Comparison of ENCODE assay signal across 1 cellular context in the genomic region with DNA sequence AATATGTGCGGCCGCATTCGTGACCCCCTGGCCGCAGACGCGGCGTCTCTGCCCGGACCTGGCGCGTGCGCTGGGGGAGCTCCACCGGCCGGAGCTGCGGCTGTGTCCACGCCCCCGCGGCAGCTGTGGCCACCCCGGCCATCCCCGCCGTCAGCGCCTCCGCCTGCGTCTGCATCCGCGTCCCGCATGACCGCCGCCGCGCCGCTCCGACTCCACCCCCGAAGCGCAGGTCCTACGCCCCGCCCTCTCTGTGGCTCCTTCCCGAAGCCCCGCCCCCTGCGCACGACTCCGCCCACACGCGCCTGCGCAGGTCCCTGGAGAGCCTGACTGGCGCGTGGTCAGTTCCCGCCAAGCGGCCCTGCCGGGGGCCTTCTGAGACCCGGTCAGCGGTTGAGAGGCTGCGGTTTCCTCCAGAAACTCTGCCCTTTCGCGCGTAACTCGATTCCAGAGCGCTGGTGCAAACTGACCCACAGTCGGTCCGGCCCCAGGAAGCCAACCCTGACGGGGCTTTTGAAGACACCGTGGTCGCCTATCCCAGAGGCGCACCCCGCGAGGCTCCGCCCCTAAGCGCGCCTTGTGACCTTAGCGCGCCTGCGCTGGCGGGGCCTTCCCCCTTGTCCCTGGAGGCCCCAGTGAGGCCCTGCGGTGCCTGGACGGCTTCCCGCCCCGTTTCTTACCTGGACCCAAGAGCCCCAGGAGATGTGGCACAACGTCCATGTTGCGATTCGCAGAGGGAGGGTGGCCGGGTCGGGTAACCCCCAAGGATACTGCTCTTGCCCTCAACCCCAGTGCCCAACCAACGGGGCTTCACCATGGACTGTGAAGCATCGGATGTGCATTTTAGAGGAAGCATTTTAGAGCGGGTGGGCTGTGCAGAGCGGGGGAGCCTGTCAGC.
TF ChIP-seq lines count a peak whose summit lies in the region.

A gene with protein sequence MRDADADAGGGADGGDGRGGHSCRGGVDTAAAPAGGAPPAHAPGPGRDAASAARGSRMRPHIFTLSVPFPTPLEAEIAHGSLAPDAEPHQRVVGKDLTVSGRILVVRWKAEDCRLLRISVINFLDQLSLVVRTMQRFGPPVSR (minus strand): TSS at position 554 of the 895 bp plus-strand sequence. CDS start 366 bp downstream, at position 188.

TF ChIP-seq in HepG2, 621 proteins besides CTCF, POLR2A, EP300 and RAD21 (continued from another document and continues in another):
- TF ChIP-seq ZNF776 (CRISPR knock-in tag; IDR thresholded peaks at IDR 0.05), result no peak
- TF ChIP-seq RARG (CRISPR knock-in tag; IDR thresholded peaks at IDR 0.05; ENCODE audit: low read depth), result no peak
- TF ChIP-seq DPF2 (CRISPR knock-in tag; IDR thresholded peaks at IDR 0.05; ENCODE audit: borderline replicate concordance, low read depth), result no peak
- no peak for TF ChIP-seq ZNF557 (CRISPR knock-in tag; IDR thresholded peaks at IDR 0.05)
- TF ChIP-seq, protein P1, sequence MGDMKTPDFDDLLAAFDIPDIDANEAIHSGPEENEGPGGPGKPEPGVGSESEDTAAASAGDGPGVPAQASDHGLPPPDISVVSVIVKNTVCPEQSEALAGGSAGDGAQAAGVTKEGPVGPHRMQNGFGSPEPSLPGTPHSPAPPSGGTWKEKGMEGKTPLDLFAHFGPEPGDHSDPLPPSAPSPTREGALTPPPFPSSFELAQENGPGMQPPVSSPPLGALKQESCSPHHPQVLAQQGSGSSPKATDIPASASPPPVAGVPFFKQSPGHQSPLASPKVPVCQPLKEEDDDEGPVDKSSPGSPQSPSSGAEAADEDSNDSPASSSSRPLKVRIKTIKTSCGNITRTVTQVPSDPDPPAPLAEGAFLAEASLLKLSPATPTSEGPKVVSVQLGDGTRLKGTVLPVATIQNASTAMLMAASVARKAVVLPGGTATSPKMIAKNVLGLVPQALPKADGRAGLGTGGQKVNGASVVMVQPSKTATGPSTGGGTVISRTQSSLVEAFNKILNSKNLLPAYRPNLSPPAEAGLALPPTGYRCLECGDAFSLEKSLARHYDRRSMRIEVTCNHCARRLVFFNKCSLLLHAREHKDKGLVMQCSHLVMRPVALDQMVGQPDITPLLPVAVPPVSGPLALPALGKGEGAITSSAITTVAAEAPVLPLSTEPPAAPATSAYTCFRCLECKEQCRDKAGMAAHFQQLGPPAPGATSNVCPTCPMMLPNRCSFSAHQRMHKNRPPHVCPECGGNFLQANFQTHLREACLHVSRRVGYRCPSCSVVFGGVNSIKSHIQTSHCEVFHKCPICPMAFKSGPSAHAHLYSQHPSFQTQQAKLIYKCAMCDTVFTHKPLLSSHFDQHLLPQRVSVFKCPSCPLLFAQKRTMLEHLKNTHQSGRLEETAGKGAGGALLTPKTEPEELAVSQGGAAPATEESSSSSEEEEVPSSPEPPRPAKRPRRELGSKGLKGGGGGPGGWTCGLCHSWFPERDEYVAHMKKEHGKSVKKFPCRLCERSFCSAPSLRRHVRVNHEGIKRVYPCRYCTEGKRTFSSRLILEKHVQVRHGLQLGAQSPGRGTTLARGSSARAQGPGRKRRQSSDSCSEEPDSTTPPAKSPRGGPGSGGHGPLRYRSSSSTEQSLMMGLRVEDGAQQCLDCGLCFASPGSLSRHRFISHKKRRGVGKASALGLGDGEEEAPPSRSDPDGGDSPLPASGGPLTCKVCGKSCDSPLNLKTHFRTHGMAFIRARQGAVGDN (CRISPR knock-in tag; IDR thresholded peaks at IDR 0.05), result peak; percentile 97
- TF ChIP-seq RNF2 (conservative IDR thresholded peaks at IDR 0.05; ENCODE audit: low read depth), result 0 out of 2 replicates have a peak, but pooled peaks have one; percentile 71
- TF ChIP-seq, protein P2, sequence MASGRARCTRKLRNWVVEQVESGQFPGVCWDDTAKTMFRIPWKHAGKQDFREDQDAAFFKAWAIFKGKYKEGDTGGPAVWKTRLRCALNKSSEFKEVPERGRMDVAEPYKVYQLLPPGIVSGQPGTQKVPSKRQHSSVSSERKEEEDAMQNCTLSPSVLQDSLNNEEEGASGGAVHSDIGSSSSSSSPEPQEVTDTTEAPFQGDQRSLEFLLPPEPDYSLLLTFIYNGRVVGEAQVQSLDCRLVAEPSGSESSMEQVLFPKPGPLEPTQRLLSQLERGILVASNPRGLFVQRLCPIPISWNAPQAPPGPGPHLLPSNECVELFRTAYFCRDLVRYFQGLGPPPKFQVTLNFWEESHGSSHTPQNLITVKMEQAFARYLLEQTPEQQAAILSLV (CRISPR knock-in tag; IDR thresholded peaks at IDR 0.05; ENCODE audit: borderline replicate concordance), result peak; percentile 60; the same call in 1 of the 2 replicates
- TF ChIP-seq MLLT10 (CRISPR knock-in tag; IDR thresholded peaks at IDR 0.05), result no peak
- 0 out of 2 replicates have a peak, but pooled peaks have one; percentile 45 for TF ChIP-seq ZNF510 (CRISPR knock-in tag; IDR thresholded peaks at IDR 0.05; ENCODE audit: low read depth)
- no peak for TF ChIP-seq ZNF777 (CRISPR knock-in tag; IDR thresholded peaks at IDR 0.05)
- TF ChIP-seq AGO2 (optimal IDR thresholded peaks at IDR 0.05; ENCODE audit: low read depth, low read length), result peak; percentile 60
- TF ChIP-seq GZF1 (CRISPR knock-in tag; IDR thresholded peaks at IDR 0.05), result no peak
- TF ChIP-seq FOXM1 (CRISPR knock-in tag; IDR thresholded peaks at IDR 0.05), result no peak
- no peak for TF ChIP-seq ZNF83 (CRISPR knock-in tag; IDR thresholded peaks at IDR 0.05; ENCODE audit: borderline replicate concordance)
- TF ChIP-seq KAT8 (CRISPR knock-in tag; IDR thresholded peaks at IDR 0.05), result 0 out of 2 replicates have a peak, but pooled peaks have one; percentile 22
- TF ChIP-seq, protein P3, sequence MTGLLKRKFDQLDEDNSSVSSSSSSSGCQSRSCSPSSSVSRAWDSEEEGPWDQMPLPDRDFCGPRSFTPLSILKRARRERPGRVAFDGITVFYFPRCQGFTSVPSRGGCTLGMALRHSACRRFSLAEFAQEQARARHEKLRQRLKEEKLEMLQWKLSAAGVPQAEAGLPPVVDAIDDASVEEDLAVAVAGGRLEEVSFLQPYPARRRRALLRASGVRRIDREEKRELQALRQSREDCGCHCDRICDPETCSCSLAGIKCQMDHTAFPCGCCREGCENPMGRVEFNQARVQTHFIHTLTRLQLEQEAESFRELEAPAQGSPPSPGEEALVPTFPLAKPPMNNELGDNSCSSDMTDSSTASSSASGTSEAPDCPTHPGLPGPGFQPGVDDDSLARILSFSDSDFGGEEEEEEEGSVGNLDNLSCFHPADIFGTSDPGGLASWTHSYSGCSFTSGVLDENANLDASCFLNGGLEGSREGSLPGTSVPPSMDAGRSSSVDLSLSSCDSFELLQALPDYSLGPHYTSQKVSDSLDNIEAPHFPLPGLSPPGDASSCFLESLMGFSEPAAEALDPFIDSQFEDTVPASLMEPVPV (CRISPR knock-in tag; IDR thresholded peaks at IDR 0.05), result no peak
- TF ChIP-seq, protein P4, sequence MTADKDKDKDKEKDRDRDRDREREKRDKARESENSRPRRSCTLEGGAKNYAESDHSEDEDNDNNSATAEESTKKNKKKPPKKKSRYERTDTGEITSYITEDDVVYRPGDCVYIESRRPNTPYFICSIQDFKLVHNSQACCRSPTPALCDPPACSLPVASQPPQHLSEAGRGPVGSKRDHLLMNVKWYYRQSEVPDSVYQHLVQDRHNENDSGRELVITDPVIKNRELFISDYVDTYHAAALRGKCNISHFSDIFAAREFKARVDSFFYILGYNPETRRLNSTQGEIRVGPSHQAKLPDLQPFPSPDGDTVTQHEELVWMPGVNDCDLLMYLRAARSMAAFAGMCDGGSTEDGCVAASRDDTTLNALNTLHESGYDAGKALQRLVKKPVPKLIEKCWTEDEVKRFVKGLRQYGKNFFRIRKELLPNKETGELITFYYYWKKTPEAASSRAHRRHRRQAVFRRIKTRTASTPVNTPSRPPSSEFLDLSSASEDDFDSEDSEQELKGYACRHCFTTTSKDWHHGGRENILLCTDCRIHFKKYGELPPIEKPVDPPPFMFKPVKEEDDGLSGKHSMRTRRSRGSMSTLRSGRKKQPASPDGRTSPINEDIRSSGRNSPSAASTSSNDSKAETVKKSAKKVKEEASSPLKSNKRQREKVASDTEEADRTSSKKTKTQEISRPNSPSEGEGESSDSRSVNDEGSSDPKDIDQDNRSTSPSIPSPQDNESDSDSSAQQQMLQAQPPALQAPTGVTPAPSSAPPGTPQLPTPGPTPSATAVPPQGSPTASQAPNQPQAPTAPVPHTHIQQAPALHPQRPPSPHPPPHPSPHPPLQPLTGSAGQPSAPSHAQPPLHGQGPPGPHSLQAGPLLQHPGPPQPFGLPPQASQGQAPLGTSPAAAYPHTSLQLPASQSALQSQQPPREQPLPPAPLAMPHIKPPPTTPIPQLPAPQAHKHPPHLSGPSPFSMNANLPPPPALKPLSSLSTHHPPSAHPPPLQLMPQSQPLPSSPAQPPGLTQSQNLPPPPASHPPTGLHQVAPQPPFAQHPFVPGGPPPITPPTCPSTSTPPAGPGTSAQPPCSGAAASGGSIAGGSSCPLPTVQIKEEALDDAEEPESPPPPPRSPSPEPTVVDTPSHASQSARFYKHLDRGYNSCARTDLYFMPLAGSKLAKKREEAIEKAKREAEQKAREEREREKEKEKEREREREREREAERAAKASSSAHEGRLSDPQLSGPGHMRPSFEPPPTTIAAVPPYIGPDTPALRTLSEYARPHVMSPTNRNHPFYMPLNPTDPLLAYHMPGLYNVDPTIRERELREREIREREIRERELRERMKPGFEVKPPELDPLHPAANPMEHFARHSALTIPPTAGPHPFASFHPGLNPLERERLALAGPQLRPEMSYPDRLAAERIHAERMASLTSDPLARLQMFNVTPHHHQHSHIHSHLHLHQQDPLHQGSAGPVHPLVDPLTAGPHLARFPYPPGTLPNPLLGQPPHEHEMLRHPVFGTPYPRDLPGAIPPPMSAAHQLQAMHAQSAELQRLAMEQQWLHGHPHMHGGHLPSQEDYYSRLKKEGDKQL (CRISPR knock-in tag; IDR thresholded peaks at IDR 0.05; ENCODE audit: low read depth), result no peak
- no peak for TF ChIP-seq NRL (CRISPR knock-in tag; IDR thresholded peaks at IDR 0.05; ENCODE audit: borderline replicate concordance)
- TF ChIP-seq, protein P5, sequence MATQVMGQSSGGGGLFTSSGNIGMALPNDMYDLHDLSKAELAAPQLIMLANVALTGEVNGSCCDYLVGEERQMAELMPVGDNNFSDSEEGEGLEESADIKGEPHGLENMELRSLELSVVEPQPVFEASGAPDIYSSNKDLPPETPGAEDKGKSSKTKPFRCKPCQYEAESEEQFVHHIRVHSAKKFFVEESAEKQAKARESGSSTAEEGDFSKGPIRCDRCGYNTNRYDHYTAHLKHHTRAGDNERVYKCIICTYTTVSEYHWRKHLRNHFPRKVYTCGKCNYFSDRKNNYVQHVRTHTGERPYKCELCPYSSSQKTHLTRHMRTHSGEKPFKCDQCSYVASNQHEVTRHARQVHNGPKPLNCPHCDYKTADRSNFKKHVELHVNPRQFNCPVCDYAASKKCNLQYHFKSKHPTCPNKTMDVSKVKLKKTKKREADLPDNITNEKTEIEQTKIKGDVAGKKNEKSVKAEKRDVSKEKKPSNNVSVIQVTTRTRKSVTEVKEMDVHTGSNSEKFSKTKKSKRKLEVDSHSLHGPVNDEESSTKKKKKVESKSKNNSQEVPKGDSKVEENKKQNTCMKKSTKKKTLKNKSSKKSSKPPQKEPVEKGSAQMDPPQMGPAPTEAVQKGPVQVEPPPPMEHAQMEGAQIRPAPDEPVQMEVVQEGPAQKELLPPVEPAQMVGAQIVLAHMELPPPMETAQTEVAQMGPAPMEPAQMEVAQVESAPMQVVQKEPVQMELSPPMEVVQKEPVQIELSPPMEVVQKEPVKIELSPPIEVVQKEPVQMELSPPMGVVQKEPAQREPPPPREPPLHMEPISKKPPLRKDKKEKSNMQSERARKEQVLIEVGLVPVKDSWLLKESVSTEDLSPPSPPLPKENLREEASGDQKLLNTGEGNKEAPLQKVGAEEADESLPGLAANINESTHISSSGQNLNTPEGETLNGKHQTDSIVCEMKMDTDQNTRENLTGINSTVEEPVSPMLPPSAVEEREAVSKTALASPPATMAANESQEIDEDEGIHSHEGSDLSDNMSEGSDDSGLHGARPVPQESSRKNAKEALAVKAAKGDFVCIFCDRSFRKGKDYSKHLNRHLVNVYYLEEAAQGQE (IDR thresholded peaks at IDR 0.05; ENCODE audit: borderline replicate concordance in 1 of 2, low read depth in 1 of 2, low read length in 2 of 2), result no peak
- no peak for TF ChIP-seq CBFB (CRISPR knock-in tag; IDR thresholded peaks at IDR 0.05)
- TF ChIP-seq, protein P6, sequence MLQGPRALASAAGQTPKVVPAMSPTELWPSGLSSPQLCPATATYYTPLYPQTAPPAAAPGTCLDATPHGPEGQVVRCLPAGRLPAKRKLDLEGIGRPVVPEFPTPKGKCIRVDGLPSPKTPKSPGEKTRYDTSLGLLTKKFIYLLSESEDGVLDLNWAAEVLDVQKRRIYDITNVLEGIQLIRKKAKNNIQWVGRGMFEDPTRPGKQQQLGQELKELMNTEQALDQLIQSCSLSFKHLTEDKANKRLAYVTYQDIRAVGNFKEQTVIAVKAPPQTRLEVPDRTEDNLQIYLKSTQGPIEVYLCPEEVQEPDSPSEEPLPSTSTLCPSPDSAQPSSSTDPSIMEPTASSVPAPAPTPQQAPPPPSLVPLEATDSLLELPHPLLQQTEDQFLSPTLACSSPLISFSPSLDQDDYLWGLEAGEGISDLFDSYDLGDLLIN (CRISPR knock-in tag; IDR thresholded peaks at IDR 0.05; ENCODE audit: borderline replicate concordance), result no peak
- TF ChIP-seq ARNTL (CRISPR knock-in tag; IDR thresholded peaks at IDR 0.05), result no peak
- no peak for TF ChIP-seq TGIF2 (CRISPR knock-in tag; IDR thresholded peaks at IDR 0.05)
- TF ChIP-seq, protein P7, sequence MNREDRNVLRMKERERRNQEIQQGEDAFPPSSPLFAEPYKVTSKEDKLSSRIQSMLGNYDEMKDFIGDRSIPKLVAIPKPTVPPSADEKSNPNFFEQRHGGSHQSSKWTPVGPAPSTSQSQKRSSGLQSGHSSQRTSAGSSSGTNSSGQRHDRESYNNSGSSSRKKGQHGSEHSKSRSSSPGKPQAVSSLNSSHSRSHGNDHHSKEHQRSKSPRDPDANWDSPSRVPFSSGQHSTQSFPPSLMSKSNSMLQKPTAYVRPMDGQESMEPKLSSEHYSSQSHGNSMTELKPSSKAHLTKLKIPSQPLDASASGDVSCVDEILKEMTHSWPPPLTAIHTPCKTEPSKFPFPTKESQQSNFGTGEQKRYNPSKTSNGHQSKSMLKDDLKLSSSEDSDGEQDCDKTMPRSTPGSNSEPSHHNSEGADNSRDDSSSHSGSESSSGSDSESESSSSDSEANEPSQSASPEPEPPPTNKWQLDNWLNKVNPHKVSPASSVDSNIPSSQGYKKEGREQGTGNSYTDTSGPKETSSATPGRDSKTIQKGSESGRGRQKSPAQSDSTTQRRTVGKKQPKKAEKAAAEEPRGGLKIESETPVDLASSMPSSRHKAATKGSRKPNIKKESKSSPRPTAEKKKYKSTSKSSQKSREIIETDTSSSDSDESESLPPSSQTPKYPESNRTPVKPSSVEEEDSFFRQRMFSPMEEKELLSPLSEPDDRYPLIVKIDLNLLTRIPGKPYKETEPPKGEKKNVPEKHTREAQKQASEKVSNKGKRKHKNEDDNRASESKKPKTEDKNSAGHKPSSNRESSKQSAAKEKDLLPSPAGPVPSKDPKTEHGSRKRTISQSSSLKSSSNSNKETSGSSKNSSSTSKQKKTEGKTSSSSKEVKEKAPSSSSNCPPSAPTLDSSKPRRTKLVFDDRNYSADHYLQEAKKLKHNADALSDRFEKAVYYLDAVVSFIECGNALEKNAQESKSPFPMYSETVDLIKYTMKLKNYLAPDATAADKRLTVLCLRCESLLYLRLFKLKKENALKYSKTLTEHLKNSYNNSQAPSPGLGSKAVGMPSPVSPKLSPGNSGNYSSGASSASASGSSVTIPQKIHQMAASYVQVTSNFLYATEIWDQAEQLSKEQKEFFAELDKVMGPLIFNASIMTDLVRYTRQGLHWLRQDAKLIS (CRISPR knock-in tag; IDR thresholded peaks at IDR 0.05), result no peak
- no peak for TF ChIP-seq PCBP2 (optimal IDR thresholded peaks at IDR 0.05; ENCODE audit: low read depth, low read length, poor library complexity, severe bottlenecking)
- TF ChIP-seq ZFP62 (CRISPR knock-in tag; IDR thresholded peaks at IDR 0.05), result no peak
- TF ChIP-seq MATR3 (CRISPR knock-in tag; IDR thresholded peaks at IDR 0.05), result no peak
- no peak for TF ChIP-seq ZNF354B (CRISPR knock-in tag; IDR thresholded peaks at IDR 0.05)
- no peak for TF ChIP-seq BRD4 (CRISPR knock-in tag; IDR thresholded peaks at IDR 0.05)
- no peak for TF ChIP-seq ZNF136 (CRISPR knock-in tag; IDR thresholded peaks at IDR 0.05; ENCODE audit: low read depth)
